ENCODE assay signal across 8 cellular contexts in genomic region chr18:58785171-58785805, GRCh38.
DNase-seq lines count a peak whose midpoint lies in the region; ATAC-seq and TF ChIP-seq lines count a peak whose summit lies in the region.

No MANE protein-coding gene starts in this region.

- H3K36me3 ChIP-seq in BLaER1 = no peaks in the 10 kb centered on the region
- no peaks in the 10 kb centered on the region for H3K36me3 ChIP-seq in neural progenitor cell

- no peaks in the 10 kb centered on the region for H3K36me3 Mint-ChIP-seq in neural progenitor cell

- DNase-seq in LHCN-M2 (ENCODE audit: low read depth) (peak; percentile 80), coronary artery (ENCODE audit: low spot score) (no peak), neural progenitor cell (ENCODE audit: low spot score) (no peak), NCI-H1092 treated with DMSO at 0.1 percent for 48 hours (lab: John Stamatoyannopoulos, UW) (no peak)
- DNase-seq in stimulated activated CD4-positive, alpha-beta T cell treated with anti-CD3 and anti-CD28 coated beads, Interleukin-4, amount 100 ng/mL, for 1 hour = no peak
- no peak for DNase-seq in activated naive CD4-positive, alpha-beta T cell (lab: John Stamatoyannopoulos, UW)

- H3K9me3 ChIP-seq in BLaER1 = no peaks in the 10 kb centered on the region
- H3K9me3 ChIP-seq in neural progenitor cell (ENCODE audit: low read depth) = no peaks in the 10 kb centered on the region

- peaks cover 9% of the 10 kb centered on the region for H3K4me1 ChIP-seq in BLaER1
- peaks cover 34% of the 10 kb centered on the region for H3K4me1 ChIP-seq in neural progenitor cell

- no peaks in the 10 kb centered on the region for H4K20me1 ChIP-seq in BLaER1
- no peaks in the 10 kb centered on the region for H4K20me1 ChIP-seq in neural progenitor cell (ENCODE audit: low read depth)

- no peak overlapping the region for H3K27ac ChIP-seq in BLaER1
- H3K27ac ChIP-seq in coronary artery = peak overlapping the region; percentile 56 to 70
- no peak overlapping the region for H3K27ac ChIP-seq in neural progenitor cell

- no peak overlapping the region for H3K9ac ChIP-seq in BLaER1
- no peak overlapping the region for H3K9ac ChIP-seq in neural progenitor cell

- no peaks in the 10 kb centered on the region for H3K9me3 Mint-ChIP-seq in neural progenitor cell

- H3K4me2 ChIP-seq in BLaER1 = peak overlapping the region; percentile 44; the same call in 1 of the 2 replicates
- H3K4me2 ChIP-seq in neural progenitor cell = peak overlapping the region; percentile 37

- peak overlapping the region; percentile 89 for H2AFZ ChIP-seq in neural progenitor cell (replicated peaks)

- no peak for ATAC-seq in HG03571 (IDR thresholded peaks at IDR 0.05; ENCODE audit: unreplicated experiment)

- peaks cover 11% of the 10 kb centered on the region for H3F3A ChIP-seq in neural progenitor cell (ENCODE audit: low read depth)

- no peaks in the 10 kb centered on the region for H3K27me3 ChIP-seq in BLaER1
- no peaks in the 10 kb centered on the region for H3K27me3 ChIP-seq in neural progenitor cell

- H3K27ac Mint-ChIP-seq in neural progenitor cell = peak overlapping the region; percentile 52

- no peak for TF ChIP-seq CTCF in coronary artery (IDR thresholded peaks at IDR 0.05)
- TF ChIP-seq CTCF in neural progenitor cell (IDR thresholded peaks at IDR 0.05) = no peak

- H3K27me3 Mint-ChIP-seq in neural progenitor cell (ENCODE audit: insufficient read depth, low read depth) = peaks cover 16% of the 10 kb centered on the region

- H3K79me2 ChIP-seq in neural progenitor cell (ENCODE audit: low read depth) = no peaks in the 10 kb centered on the region

- H3K4me1 Mint-ChIP-seq in neural progenitor cell = peaks cover 63% of the 10 kb centered on the region

- no peak overlapping the region for H3K4me3 ChIP-seq in BLaER1
- H3K4me3 ChIP-seq in coronary artery = no peak overlapping the region
- H3K4me3 ChIP-seq in neural progenitor cell = no peak overlapping the region

- peak overlapping the region; percentile 44 for H3K4me3 Mint-ChIP-seq in neural progenitor cell

Comparison
In these comparisons a context has a peak if more than half of its experiments do, and no peak if none do; other contexts are left out.
1. H3K27ac ChIP-seq: peak in coronary artery (2 of 2); none in BLaER1 (single experiment) and neural progenitor cell (single experiment).